1 cellular context compared by ENCODE assay signal in the genomic region with DNA sequence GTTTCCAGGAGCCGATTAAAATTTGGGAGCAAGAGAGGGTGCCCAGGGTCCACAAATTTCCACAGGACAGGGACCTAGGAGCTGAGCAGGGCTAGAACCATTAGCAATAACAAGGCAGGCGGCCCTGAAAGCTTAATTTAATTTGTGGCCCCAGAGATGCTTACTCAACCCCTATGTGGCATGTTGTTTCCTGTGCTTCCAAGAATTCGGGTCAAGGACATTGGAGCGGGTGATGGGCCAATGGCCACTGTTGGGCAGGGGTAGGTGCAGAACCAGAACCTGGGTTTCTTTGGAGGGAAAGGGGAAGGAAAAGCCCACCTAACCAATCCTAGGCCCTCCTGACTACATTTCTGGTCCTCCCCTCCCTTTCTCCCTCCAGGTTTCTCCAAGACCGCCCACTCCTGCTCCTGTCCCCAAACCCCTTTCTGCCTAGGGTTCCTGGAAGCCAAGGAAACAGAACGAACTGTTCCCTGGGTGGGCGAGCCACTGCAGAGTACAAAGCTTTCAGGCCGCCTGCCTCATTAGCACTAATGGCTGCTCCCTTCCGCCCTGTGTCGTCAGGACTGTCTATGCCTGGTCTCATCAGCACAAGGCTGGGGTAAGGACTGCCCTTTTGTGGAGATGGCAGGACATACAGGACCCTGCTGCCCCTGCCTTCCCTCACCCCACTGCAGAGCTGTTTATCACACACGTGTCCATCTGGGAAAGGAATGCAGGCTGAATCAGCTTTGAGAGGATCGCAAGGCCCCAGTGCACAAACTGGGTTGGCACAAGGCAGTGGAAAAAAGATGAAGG.
TF ChIP-seq lines count a peak whose summit lies in the region.

No MANE protein-coding gene starts in this region.

TF ChIP-seq in IMR-90, 13 proteins besides CTCF, POLR2A, EP300 and RAD21:
- no peak for TF ChIP-seq RCOR1 (IDR thresholded peaks at IDR 0.05; ENCODE audit: insufficient replicate concordance, low read length)
- TF ChIP-seq RFX5 (IDR thresholded peaks at IDR 0.05; ENCODE audit: low read depth, low read length) = no peak
- TF ChIP-seq CHD1 (IDR thresholded peaks at IDR 0.05; ENCODE audit: low read depth, low read length) = no peak
- TF ChIP-seq, protein P1, sequence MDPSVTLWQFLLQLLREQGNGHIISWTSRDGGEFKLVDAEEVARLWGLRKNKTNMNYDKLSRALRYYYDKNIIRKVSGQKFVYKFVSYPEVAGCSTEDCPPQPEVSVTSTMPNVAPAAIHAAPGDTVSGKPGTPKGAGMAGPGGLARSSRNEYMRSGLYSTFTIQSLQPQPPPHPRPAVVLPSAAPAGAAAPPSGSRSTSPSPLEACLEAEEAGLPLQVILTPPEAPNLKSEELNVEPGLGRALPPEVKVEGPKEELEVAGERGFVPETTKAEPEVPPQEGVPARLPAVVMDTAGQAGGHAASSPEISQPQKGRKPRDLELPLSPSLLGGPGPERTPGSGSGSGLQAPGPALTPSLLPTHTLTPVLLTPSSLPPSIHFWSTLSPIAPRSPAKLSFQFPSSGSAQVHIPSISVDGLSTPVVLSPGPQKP (IDR thresholded peaks at IDR 0.05; ENCODE audit: borderline replicate concordance, low read depth, low read length) = no peak
- TF ChIP-seq MAFK (IDR thresholded peaks at IDR 0.05; ENCODE audit: low read depth, low read length) = no peak
- no peak for TF ChIP-seq MAZ (IDR thresholded peaks at IDR 0.05; ENCODE audit: borderline replicate concordance, low read depth, low read length)
- TF ChIP-seq SMC3 (IDR thresholded peaks at IDR 0.05; ENCODE audit: low read depth, low read length) = no peak
- TF ChIP-seq NFE2L2 (IDR thresholded peaks at IDR 0.05; ENCODE audit: low read depth, low read length) = no peak
- TF ChIP-seq BHLHE40 (IDR thresholded peaks at IDR 0.05; ENCODE audit: low read depth, low read length) = no peak
- TF ChIP-seq, protein P2, sequence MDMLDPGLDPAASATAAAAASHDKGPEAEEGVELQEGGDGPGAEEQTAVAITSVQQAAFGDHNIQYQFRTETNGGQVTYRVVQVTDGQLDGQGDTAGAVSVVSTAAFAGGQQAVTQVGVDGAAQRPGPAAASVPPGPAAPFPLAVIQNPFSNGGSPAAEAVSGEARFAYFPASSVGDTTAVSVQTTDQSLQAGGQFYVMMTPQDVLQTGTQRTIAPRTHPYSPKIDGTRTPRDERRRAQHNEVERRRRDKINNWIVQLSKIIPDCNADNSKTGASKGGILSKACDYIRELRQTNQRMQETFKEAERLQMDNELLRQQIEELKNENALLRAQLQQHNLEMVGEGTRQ (IDR thresholded peaks at IDR 0.05; ENCODE audit: low read depth, low read length) = no peak; the same call in 1 of the 2 replicates
- no peak for TF ChIP-seq FOS (IDR thresholded peaks at IDR 0.05; ENCODE audit: low read depth, low read length)
- no peak for TF ChIP-seq CEBPB (IDR thresholded peaks at IDR 0.05; ENCODE audit: low read depth, low read length)
- no peak for TF ChIP-seq MXI1 (IDR thresholded peaks at IDR 0.05; ENCODE audit: borderline replicate concordance, low read depth, low read length)
